ENCODE assay signal across 9 cellular contexts in the genomic region with DNA sequence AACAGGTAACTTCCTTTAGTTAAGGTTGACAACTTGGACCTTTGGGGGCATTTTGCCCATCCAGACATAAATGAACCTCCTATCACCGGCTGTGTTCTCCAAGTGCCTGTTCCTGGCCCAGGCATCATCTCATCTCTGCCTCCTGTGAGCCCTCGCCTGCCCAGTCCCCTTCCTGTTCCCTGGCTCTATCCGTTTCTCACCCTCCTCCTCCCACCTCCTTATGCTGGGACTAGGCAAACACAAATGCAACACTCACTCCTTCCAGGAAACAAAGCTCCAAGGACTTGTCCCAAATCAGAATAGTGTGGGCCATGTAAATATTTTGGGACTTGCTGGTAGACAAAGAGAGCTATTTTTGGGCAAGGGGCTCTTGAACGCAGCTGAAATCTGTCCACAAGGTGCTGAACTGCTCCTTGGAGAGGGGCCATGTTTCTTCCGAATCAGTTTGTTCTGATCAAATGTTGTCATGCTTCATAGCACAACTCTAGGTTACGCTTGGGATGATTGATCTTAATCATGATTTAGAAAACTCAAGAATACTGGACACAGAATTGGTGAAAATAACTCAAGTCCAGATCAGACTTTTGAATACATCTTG. TPM values are rescaled to one million over a fixed set of nuclear protein-coding genes. Genes with fewer than 3 reads are reported as not detected.
A peak's percentile ranks its signal among the peaks of the same experiment; 100 is the strongest.
DNase-seq lines count a peak whose midpoint lies in the region; ATAC-seq and TF ChIP-seq lines count a peak whose summit lies in the region.
"Had no signal": no experiment of that assay in that cellular context is flagged by ENCODE, and none has a peak within 500 bp of the region (broad histone marks: within the 10 kb centered on the region; RNA-seq: fewer than 3 reads in every experiment).

No MANE protein-coding gene starts in this region.

- no peak overlapping the region for H3K4me3 Mint-ChIP-seq in activated CD4-positive, alpha-beta T cell treated with anti-CD3 and anti-CD28 coated beads for 36 hours

- CTCF ChIA-PET in activated CD4-positive, alpha-beta T cell treated with anti-CD3 and anti-CD28 coated beads for 36 hours (lab: Charles Lee) = interaction anchor here (0.7 to 1.9 kb wide), 7 partner anchors 14 to 113 kb away, joined by 3 to 7 read pairs (median 4); no protein-coding TSS in a partner anchor

- ATAC-seq in activated CD4-positive, alpha-beta T cell treated with anti-CD3 and anti-CD28 coated beads for 36 hours = no peak
- ATAC-seq in GM18498 (IDR thresholded peaks at IDR 0.05; ENCODE audit: unreplicated experiment) (no peak), HG02884 (IDR thresholded peaks at IDR 0.05; ENCODE audit: unreplicated experiment) (no peak)

- DNase-seq in activated CD4-positive, alpha-beta T cell treated with anti-CD3 and anti-CD28 coated beads for 36 hours = no peak
- no peak for DNase-seq in activated CD4-positive, alpha-beta T cell treated with anti-CD3 and anti-CD28 coated beads for 1 hour
- DNase-seq in brain microvascular endothelial cell (no peak), medulla oblongata (ENCODE audit: extremely low spot score) (peak; percentile 45), thyroid gland (peak; percentile 63 to 66), D341Med (ENCODE audit: low spot score) (no peak)
- DNase-seq: ACHN had no signal

- peaks cover 28 to 40% of the 10 kb centered on the region in 2 donors for H3K4me1 ChIP-seq in thyroid gland

- H3K27ac ChIP-seq in brain microvascular endothelial cell (peak overlapping the region; percentile 91), thyroid gland (peak overlapping the region; percentile 76 to 85 (median 80))

- intact Hi-C loops in activated CD4-positive, alpha-beta T cell treated with anti-CD3 and anti-CD28 coated beads for 36 hours (cut with DNase I, micrococcal nuclease) = loop anchor here in 1 of 2 experiments (10.0 kb wide), 1 partner anchor 733 kb away; no protein-coding TSS in a partner anchor
- intact Hi-C loops in thyroid gland (cut with DNase I) = no loop called here

- H3K9me3 Mint-ChIP-seq in activated CD4-positive, alpha-beta T cell treated with anti-CD3 and anti-CD28 coated beads for 36 hours (ENCODE audit: low read depth) = no peaks in the 10 kb centered on the region

- 20 to 21% methylated on average over 6 of the region's 6 CpGs for WGBS in thyroid gland, 2 donors

- no peaks in the 10 kb centered on the region for H3K9me3 ChIP-seq in thyroid gland

- no peaks in the 10 kb centered on the region for H3K27me3 Mint-ChIP-seq in activated CD4-positive, alpha-beta T cell treated with anti-CD3 and anti-CD28 coated beads for 36 hours

- POLR2A ChIA-PET in activated CD4-positive, alpha-beta T cell treated with anti-CD3 and anti-CD28 coated beads for 36 hours (lab: Charles Lee) = interaction anchor here (1.5 to 2.1 kb wide), 3 partner anchors 17 to 45 kb away, joined by 4 to 11 read pairs (median 7); no protein-coding TSS in a partner anchor

- no peaks in the 10 kb centered on the region for H3K36me3 ChIP-seq in brain microvascular endothelial cell (replicated peaks)
- peaks cover 0 to 9% of the 10 kb centered on the region in 2 donors for H3K36me3 ChIP-seq in thyroid gland

- no peak for TF ChIP-seq POLR2A in thyroid gland (IDR thresholded peaks at IDR 0.05)

- H3K4me3 ChIP-seq in brain microvascular endothelial cell (ENCODE audit: low read depth, low read length) (no peak overlapping the region), thyroid gland (replicated peaks in 1 of 3) (no peak overlapping the region)

- H3K36me3 Mint-ChIP-seq in activated CD4-positive, alpha-beta T cell treated with anti-CD3 and anti-CD28 coated beads for 36 hours (ENCODE audit: low read depth) = peaks cover 56% of the 10 kb centered on the region

- H3K27me3 ChIP-seq in brain microvascular endothelial cell (replicated peaks) (no peaks in the 10 kb centered on the region), thyroid gland (no peaks in the 10 kb centered on the region)

- TF ChIP-seq CTCF in brain microvascular endothelial cell (IDR thresholded peaks at IDR 0.05; ENCODE audit: low read depth, low read length, missing control alignments) = no peak
- TF ChIP-seq CTCF in thyroid gland (IDR thresholded peaks at IDR 0.05) = peak in 1 of 6 experiments; percentile 31

- in situ Hi-C loops in brain microvascular endothelial cell (cut with HindIII; ENCODE audit: low pct_ligation_motif_present, low sequenced_read_pairs) = no loop called here

- peaks cover 92% of the 10 kb centered on the region for H3K4me1 Mint-ChIP-seq in activated CD4-positive, alpha-beta T cell treated with anti-CD3 and anti-CD28 coated beads for 36 hours

- peak overlapping the region; percentile 52 for H3K27ac Mint-ChIP-seq in activated CD4-positive, alpha-beta T cell treated with anti-CD3 and anti-CD28 coated beads for 36 hours

RNA-seq across cellular contexts. Expression of gene MBP, which starts 25.3 kb away (rescaled TPM):
- 10 to 100 TPM; 47.0 to 65.7 TPM for total RNA-seq in activated CD4-positive, alpha-beta T cell treated with anti-CD3 and anti-CD28 coated beads for 36 hours
- 10 to 100 TPM; 44.0 to 68.0 (median 60.2) TPM for total RNA-seq in thyroid gland

Comparison
In these comparisons a context has a peak if more than half of its experiments do, and no peak if none do; other contexts are left out.
1. DNase-seq: peak in medulla oblongata (single experiment) and thyroid gland (2 of 2); none in activated CD4-positive, alpha-beta T cell treated with anti-CD3 and anti-CD28 coated beads for 36 hours (single experiment), activated CD4-positive, alpha-beta T cell treated with anti-CD3 and anti-CD28 coated beads for 1 hour (single experiment), brain microvascular endothelial cell (single experiment) and D341Med (single experiment).